ENCODE assay signal across 14 cellular contexts in genomic region chr9:127929044-127929979, GRCh38. TPM values are rescaled to one million over a fixed set of nuclear protein-coding genes. Genes with fewer than 3 reads are reported as not detected.
DNase-seq lines count a peak whose midpoint lies in the region; ATAC-seq and TF ChIP-seq lines count a peak whose summit lies in the region.
"Had no signal": no experiment of that assay in that cellular context is flagged by ENCODE, and none has a peak within 500 bp of the region (broad histone marks: within the 10 kb centered on the region; RNA-seq: fewer than 3 reads in every experiment).

No MANE protein-coding gene starts in this region.

- CTCF ChIA-PET in activated CD8-positive, alpha-beta memory T cell treated with anti-CD3 and anti-CD28 coated beads, Interleukin-2, amount 10 ng/mL, durations not matched to agents 7 days and 5 days (lab: Charles Lee): interaction anchor here (0.6 to 6.2 kb wide), 7 partner anchors 8 to 189 kb away, joined by 3 to 25 read pairs (median 4); no protein-coding TSS in a partner anchor

- H3K27ac Mint-ChIP-seq in activated CD8-positive, alpha-beta memory T cell treated with anti-CD3 and anti-CD28 coated beads, Interleukin-2, amount 10 ng/mL, durations not matched to agents 7 days and 5 days: peak overlapping the region; percentile 19
- H3K27ac Mint-ChIP-seq in central memory CD8-positive, alpha-beta T cell (ENCODE audit: low read depth): peak overlapping the region; percentile 44
- no peak overlapping the region for H3K27ac Mint-ChIP-seq in neural crest cell (ENCODE audit: unreplicated experiment)

- peaks cover 31% of the 10 kb centered on the region for H3K4me1 Mint-ChIP-seq in activated CD8-positive, alpha-beta memory T cell treated with anti-CD3 and anti-CD28 coated beads, Interleukin-2, amount 10 ng/mL, durations not matched to agents 7 days and 5 days
- peaks cover 21% of the 10 kb centered on the region for H3K4me1 Mint-ChIP-seq in central memory CD8-positive, alpha-beta T cell
- H3K4me1 Mint-ChIP-seq in neural crest cell: peaks cover 20% of the 10 kb centered on the region

- peak overlapping the region; percentile 58 for H3K4me3 Mint-ChIP-seq in activated CD8-positive, alpha-beta memory T cell treated with anti-CD3 and anti-CD28 coated beads, Interleukin-2, amount 10 ng/mL, durations not matched to agents 7 days and 5 days
- peak overlapping the region; percentile 74 for H3K4me3 Mint-ChIP-seq in central memory CD8-positive, alpha-beta T cell
- H3K4me3 Mint-ChIP-seq in neural crest cell: peak overlapping the region; percentile 86

- peaks cover 35% of the 10 kb centered on the region for H3K27me3 Mint-ChIP-seq in activated CD8-positive, alpha-beta memory T cell treated with anti-CD3 and anti-CD28 coated beads, Interleukin-2, amount 10 ng/mL, durations not matched to agents 7 days and 5 days
- H3K27me3 Mint-ChIP-seq in central memory CD8-positive, alpha-beta T cell: peaks cover 18% of the 10 kb centered on the region
- peaks cover 71% of the 10 kb centered on the region for H3K27me3 Mint-ChIP-seq in neural crest cell (ENCODE audit: low read depth)

- no peak for ATAC-seq in activated CD8-positive, alpha-beta memory T cell treated with anti-CD3 and anti-CD28 coated beads, Interleukin-2, amount 10 ng/mL, durations not matched to agents 7 days and 5 days
- ATAC-seq in central memory CD8-positive, alpha-beta T cell (replicated peaks; ENCODE audit: extremely low read depth, poor library complexity, severe bottlenecking): no peak
- ATAC-seq in HG02884 (IDR thresholded peaks at IDR 0.05; ENCODE audit: unreplicated experiment): no peak

- peaks cover 8% of the 10 kb centered on the region for H3K36me3 Mint-ChIP-seq in activated CD8-positive, alpha-beta memory T cell treated with anti-CD3 and anti-CD28 coated beads, Interleukin-2, amount 10 ng/mL, durations not matched to agents 7 days and 5 days
- H3K36me3 Mint-ChIP-seq in central memory CD8-positive, alpha-beta T cell (ENCODE audit: insufficient read depth): peaks cover 6% of the 10 kb centered on the region
- H3K36me3 Mint-ChIP-seq in neural crest cell (ENCODE audit: low read depth): no peaks in the 10 kb centered on the region

- no peaks in the 10 kb centered on the region for H3K9me3 Mint-ChIP-seq in activated CD8-positive, alpha-beta memory T cell treated with anti-CD3 and anti-CD28 coated beads, Interleukin-2, amount 10 ng/mL, durations not matched to agents 7 days and 5 days (ENCODE audit: low read depth)
- H3K9me3 Mint-ChIP-seq in central memory CD8-positive, alpha-beta T cell: no peaks in the 10 kb centered on the region
- no peaks in the 10 kb centered on the region for H3K9me3 Mint-ChIP-seq in neural crest cell

- no peak for DNase-seq in activated CD8-positive, alpha-beta memory T cell treated with anti-CD3 and anti-CD28 coated beads, Interleukin-2, amount 10 ng/mL, durations not matched to agents 7 days and 5 days
- no peak for DNase-seq in activated CD8-positive, alpha-beta memory T cell treated with anti-CD3 and anti-CD28 coated beads, Interleukin-2, amount 50 U/mL, for 4 hours
- peak; percentile 36 for DNase-seq in LHCN-M2 (ENCODE audit: low read depth)
- no peak for DNase-seq in central memory CD8-positive, alpha-beta T cell (ENCODE audit: low spot score in 2 of 2)
- DNase-seq in neural crest cell (ENCODE audit: low read depth, low spot score): no peak
- DNase-seq in GM19238 (ENCODE audit: insufficient read length, low spot score): no peak
- no peak for DNase-seq in NCI-H526 treated with DMSO at 0.1 percent for 48 hours (lab: John Stamatoyannopoulos, UW)
- DNase-seq: activated CD8-positive, alpha-beta memory T cell treated with anti-CD3 and anti-CD28 coated beads for 24 hours; NCI-H1092 treated with DMSO at 0.1 percent for 48 hours; NCI-H2227 treated with DMSO at 0.1 percent for 48 hours; PC-3; posterior cingulate gyrus; transverse colon had no signal

- no peak for TF ChIP-seq CTCF in neural crest cell (conservative IDR thresholded peaks at IDR 0.05)

RNA-seq across cellular contexts. Expression of gene PIP5KL1, which starts 1.3 kb away (rescaled TPM):
- total RNA-seq in activated CD8-positive, alpha-beta memory T cell treated with anti-CD3 and anti-CD28 coated beads, Interleukin-2, amount 10 ng/mL, durations not matched to agents 7 days and 5 days: 1 to 10 TPM; 1.8 to 2.6 TPM
- total RNA-seq in LHCN-M2 (2014; rRNA removed): 2.0 and 2.6 TPM in 2 replicates
- polyA plus RNA-seq in LHCN-M2 (2012): 0.92 TPM
- total RNA-seq in neural crest cell: 2.6 and 3.4 TPM in 2 replicates

RNA-seq across cellular contexts. Expression of gene DPM2, which starts 8.3 kb away (rescaled TPM):
- 10 to 100 TPM; 51.4 to 53.5 TPM for total RNA-seq in activated CD8-positive, alpha-beta memory T cell treated with anti-CD3 and anti-CD28 coated beads, Interleukin-2, amount 10 ng/mL, durations not matched to agents 7 days and 5 days
- total RNA-seq in LHCN-M2 (2014; rRNA removed): 29.0 and 29.5 TPM in 2 replicates
- polyA plus RNA-seq in LHCN-M2 (2012): 50.1 TPM
- 52.2 and 59.1 TPM in 2 replicates for total RNA-seq in neural crest cell

RNA-seq across cellular contexts. Expression of gene ST6GALNAC4, which starts 12.5 kb away (rescaled TPM):
- total RNA-seq in activated CD8-positive, alpha-beta memory T cell treated with anti-CD3 and anti-CD28 coated beads, Interleukin-2, amount 10 ng/mL, durations not matched to agents 7 days and 5 days: 10 to 100 TPM; 64.7 to 71.4 TPM
- total RNA-seq in LHCN-M2 (2014; rRNA removed) (41.6 and 50.9 TPM in 2 replicates), neural crest cell (12.6 and 14.5 TPM in 2 replicates)
- 16.3 TPM for polyA plus RNA-seq in LHCN-M2 (2012)

RNA-seq across cellular contexts. Expression of gene ST6GALNAC6, which starts 29.9 kb away (rescaled TPM):
- 10 to 100 TPM; 75.7 to 93.5 TPM for total RNA-seq in activated CD8-positive, alpha-beta memory T cell treated with anti-CD3 and anti-CD28 coated beads, Interleukin-2, amount 10 ng/mL, durations not matched to agents 7 days and 5 days
- total RNA-seq in LHCN-M2 (2014; rRNA removed): 105 and 110 TPM in 2 replicates
- polyA plus RNA-seq in LHCN-M2 (2012): 84.9 TPM
- 25.4 and 27.4 TPM in 2 replicates for total RNA-seq in neural crest cell

RNA-seq across cellular contexts. Expression of gene EEIG1, which starts 51.5 kb away (rescaled TPM):
- 100 to 1,000 TPM in 1 of 2 experiments, 10 to 100 TPM in 1; 60.8 to 116 TPM for total RNA-seq in activated CD8-positive, alpha-beta memory T cell treated with anti-CD3 and anti-CD28 coated beads, Interleukin-2, amount 10 ng/mL, durations not matched to agents 7 days and 5 days
- 4.8 and 12.2 TPM in 2 replicates for total RNA-seq in LHCN-M2 (2014; rRNA removed)
- 13.4 TPM for polyA plus RNA-seq in LHCN-M2 (2012)
- total RNA-seq in neural crest cell: 53.5 and 71.1 TPM in 2 replicates
